Comparison of ENCODE assay signal across 8 cellular contexts in genomic region chr7:12641196-12641595, GRCh38.
"Had no signal": no experiment of that assay in that cellular context is flagged by ENCODE, and none has a peak within 500 bp of the region (broad histone marks: within the 10 kb centered on the region; RNA-seq: fewer than 3 reads in every experiment).

No MANE protein-coding gene starts in this region.

- H3K27ac Mint-ChIP-seq: H9, HFFc6 had no signal

- H3K9ac ChIP-seq: GM23248 had no signal

- H2AFZ ChIP-seq: GM23248 had no signal

- DNase-seq: GM23248, GOT3, H9, HCEC 1CT, HFFc6, KG1 had no signal

- ATAC-seq: K562 had no signal

- FAIRE-seq: HTR-8/SVneo, K562 had no signal

- H3K9me3 Mint-ChIP-seq: H9, HFFc6 had no signal

- H3K4me3 Mint-ChIP-seq: H9, HFFc6 had no signal

- H3K4me3 ChIP-seq: GM23248, K562 had no signal

- H3K27ac ChIP-seq: GM23248 had no signal
